Comparison of ENCODE assay signal across 8 cellular contexts in the genomic region with DNA sequence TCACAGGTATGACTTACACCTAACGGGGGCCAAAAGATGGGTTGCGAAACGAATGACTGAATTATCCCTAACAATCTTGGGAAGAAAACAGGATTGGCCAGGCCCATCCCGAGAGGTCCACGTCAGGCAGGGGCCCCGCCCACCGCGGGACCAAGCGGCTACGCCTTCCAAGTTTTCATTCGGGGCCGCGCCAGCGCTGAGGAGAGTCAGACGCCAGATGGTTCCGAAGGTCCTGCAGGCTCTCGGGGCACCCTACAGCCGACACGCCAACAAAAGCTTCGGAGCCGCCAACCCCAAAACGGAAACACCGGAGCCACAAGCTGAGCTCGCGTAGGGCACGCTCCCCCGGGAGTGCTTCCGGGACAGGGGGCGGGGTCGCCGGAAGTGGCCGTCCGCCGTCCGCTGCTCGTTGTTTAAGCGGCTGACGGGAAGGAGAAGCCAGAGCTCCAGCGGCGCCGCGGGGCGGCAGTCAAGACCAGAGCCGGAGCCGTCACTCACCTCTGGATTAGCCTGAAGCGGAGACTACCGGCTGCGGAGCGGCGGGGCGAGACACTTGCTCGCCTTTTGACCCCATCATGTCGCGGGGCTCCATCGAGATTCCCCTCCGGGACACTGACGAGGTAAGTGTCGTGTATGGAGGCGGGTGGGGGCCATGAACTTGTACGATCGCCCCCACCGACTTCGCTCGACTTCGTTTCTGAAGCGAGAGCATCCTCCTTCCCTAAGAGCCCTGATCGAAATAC. TPM values are rescaled to one million over a fixed set of nuclear protein-coding genes. Genes with fewer than 3 reads are reported as not detected.
A peak's percentile ranks its signal among the peaks of the same experiment; 100 is the strongest.
DNase-seq lines count a peak whose midpoint lies in the region; ATAC-seq and TF ChIP-seq lines count a peak whose summit lies in the region.

CTR9 (plus strand) TSS at position 409 of the 743 bp plus-strand sequence; CDS start at position 576, 167 bp downstream.

- H3K9me3 Mint-ChIP-seq in Calu3 (ENCODE audit: low read depth, unreplicated experiment): no peaks in the 10 kb centered on the region
- no peaks in the 10 kb centered on the region for H3K9me3 Mint-ChIP-seq in activated CD8-positive, alpha-beta memory T cell treated with anti-CD3 and anti-CD28 coated beads, Interleukin-2, amount 10 ng/mL, durations not matched to agents 7 days and 5 days (ENCODE audit: low read depth)

- no peak within 1 kb of the TSS for H4K5ac ChIP-seq in mesendoderm (ENCODE audit: low read length)

- no peak within 1 kb of the TSS for H4K8ac ChIP-seq in mesendoderm (ENCODE audit: low read depth, low read length)

- H3K56ac ChIP-seq in mesendoderm (ENCODE audit: low read length): peak within 1 kb of the TSS; percentile 95

- H3K79me2 ChIP-seq in mesendoderm (ENCODE audit: control insufficient read depth, insufficient read depth, low read length): peaks cover 9% of the 10 kb centered on the region

- H3K4ac ChIP-seq in mesendoderm (ENCODE audit: low read depth, low read length): peak within 1 kb of the TSS; percentile 17

- peak; percentile 93 for ATAC-seq in GM21381 (IDR thresholded peaks at IDR 0.05; ENCODE audit: unreplicated experiment)
- peak; percentile 92 for ATAC-seq in activated CD8-positive, alpha-beta memory T cell treated with anti-CD3 and anti-CD28 coated beads, Interleukin-2, amount 10 ng/mL, durations not matched to agents 7 days and 5 days

- no peak within 1 kb of the TSS for H2BK120ac ChIP-seq in mesendoderm (ENCODE audit: low read depth, low read length)

- H3K36me3 ChIP-seq in HUES48 (ENCODE audit: control insufficient read depth, insufficient read depth, low read length): peaks cover 31% of the 10 kb centered on the region
- H3K36me3 ChIP-seq in NT2/D1 (ENCODE audit: insufficient read depth, insufficient read length, low read length): peaks cover 33% of the 10 kb centered on the region
- H3K36me3 ChIP-seq in endocrine pancreas (ENCODE audit: control insufficient read depth, insufficient read depth, low read length): no peaks in the 10 kb centered on the region
- no peaks in the 10 kb centered on the region for H3K36me3 ChIP-seq in mesendoderm (ENCODE audit: control insufficient read depth, insufficient read depth, low read length)

- CTCF ChIA-PET in Calu3 (lab: Charles Lee): interaction anchor here (0.6 to 1.4 kb wide), 5 partner anchors 14 to 485 kb away, joined by 3 to 6 read pairs (median 3); partner anchors contain the start of gene EIF4G2
- CTCF ChIA-PET in activated CD8-positive, alpha-beta memory T cell treated with anti-CD3 and anti-CD28 coated beads, Interleukin-2, amount 10 ng/mL, durations not matched to agents 7 days and 5 days (lab: Charles Lee): interaction anchor here (0.7 to 2.2 kb wide), 9 partner anchors 9 to 450 kb away, joined by 3 to 10 read pairs (median 5); partner anchors contain the start of genes RNF141 and ZBED5

- H3K9me3 ChIP-seq in HUES48 (ENCODE audit: control insufficient read depth, insufficient read depth, low read length): no peaks in the 10 kb centered on the region
- H3K9me3 ChIP-seq in NT2/D1 (ENCODE audit: insufficient read depth, low read length): no peaks in the 10 kb centered on the region
- H3K9me3 ChIP-seq in endocrine pancreas (ENCODE audit: control insufficient read depth, low read length): no peaks in the 10 kb centered on the region

- peaks cover 26% of the 10 kb centered on the region for H3K36me3 Mint-ChIP-seq in Calu3 (ENCODE audit: insufficient read depth, unreplicated experiment)
- peaks cover 12% of the 10 kb centered on the region for H3K36me3 Mint-ChIP-seq in activated CD8-positive, alpha-beta memory T cell treated with anti-CD3 and anti-CD28 coated beads, Interleukin-2, amount 10 ng/mL, durations not matched to agents 7 days and 5 days

- H3K79me1 ChIP-seq in mesendoderm (ENCODE audit: low read length): peaks cover 2% of the 10 kb centered on the region

- H3K18ac ChIP-seq in mesendoderm (ENCODE audit: low read length): peak within 1 kb of the TSS; percentile 24

- WGBS in mesendoderm (ENCODE audit: extremely low coverage, insufficient coverage, low lambda C conversion rate): no CpG with 5 or more reads among the region's 67 CpGs

- peak within 1 kb of the TSS; percentile 81 for H3K23ac ChIP-seq in mesendoderm (ENCODE audit: low read length)

- peak within 1 kb of the TSS; percentile 82 for H3K4me2 ChIP-seq in mesendoderm (ENCODE audit: low read length)

- DNase-seq in Calu3: peak; percentile 95
- peak; percentile 85 for DNase-seq in NT2/D1 (ENCODE audit: low read depth, low spot score)
- peak; percentile 96 for DNase-seq in activated CD8-positive, alpha-beta memory T cell treated with anti-CD3 and anti-CD28 coated beads, Interleukin-2, amount 10 ng/mL, durations not matched to agents 7 days and 5 days
- peak; percentile 96 for DNase-seq in mesendoderm
- peak; percentile 87 for DNase-seq in stimulated activated CD8-positive, alpha-beta memory T cell treated with anti-CD3 and anti-CD28 coated beads, Interleukin-15, amount 100 ng/mL, for 24 hours (ENCODE audit: low read depth)

- H3K4me3 Mint-ChIP-seq in Calu3 (ENCODE audit: low read depth, unreplicated experiment): peak within 1 kb of the TSS; percentile 94
- peak within 1 kb of the TSS; percentile 91 for H3K4me3 Mint-ChIP-seq in activated CD8-positive, alpha-beta memory T cell treated with anti-CD3 and anti-CD28 coated beads, Interleukin-2, amount 10 ng/mL, durations not matched to agents 7 days and 5 days

- intact Hi-C loops in Calu3 (cut with micrococcal nuclease; ENCODE audit: unreplicated experiment): no loop called here

- no peak within 1 kb of the TSS for H2AK5ac ChIP-seq in mesendoderm (ENCODE audit: low read length)

- peak within 1 kb of the TSS; percentile 87 for H3K27ac Mint-ChIP-seq in Calu3 (ENCODE audit: unreplicated experiment)
- peak within 1 kb of the TSS; percentile 92 for H3K27ac Mint-ChIP-seq in activated CD8-positive, alpha-beta memory T cell treated with anti-CD3 and anti-CD28 coated beads, Interleukin-2, amount 10 ng/mL, durations not matched to agents 7 days and 5 days

- H3K4me3 ChIP-seq in HUES48 (ENCODE audit: low read depth, low read length): peak within 1 kb of the TSS; percentile 97
- H3K4me3 ChIP-seq in NT2/D1 (ENCODE audit: insufficient read length, low read depth): peak within 1 kb of the TSS; percentile 80
- peak within 1 kb of the TSS; percentile 93 for H3K4me3 ChIP-seq in endocrine pancreas (ENCODE audit: control insufficient read depth, insufficient read depth, low read length)
- H3K4me3 ChIP-seq in mesendoderm (ENCODE audit: low read length): peak within 1 kb of the TSS; percentile 76

- H2BK5ac ChIP-seq in mesendoderm (ENCODE audit: low read length): peak within 1 kb of the TSS; percentile 61

- TSS peak; percentile 85 for BruUV-seq in Calu3 (replicated peaks; lab: Mats Ljungman, UMichigan)

- no peak for TF ChIP-seq CTCF in Calu3 (IDR thresholded peaks at IDR 0.05; ENCODE audit: unreplicated experiment)

- no peaks in the 10 kb centered on the region for H3K27me3 Mint-ChIP-seq in Calu3 (ENCODE audit: unreplicated experiment)
- H3K27me3 Mint-ChIP-seq in activated CD8-positive, alpha-beta memory T cell treated with anti-CD3 and anti-CD28 coated beads, Interleukin-2, amount 10 ng/mL, durations not matched to agents 7 days and 5 days: no peaks in the 10 kb centered on the region

- H2BK15ac ChIP-seq in mesendoderm (replicated peaks; ENCODE audit: low read depth): no peak within 1 kb of the TSS

- peaks cover 19% of the 10 kb centered on the region for H3K4me1 Mint-ChIP-seq in Calu3 (ENCODE audit: low read depth, unreplicated experiment)
- peaks cover 29% of the 10 kb centered on the region for H3K4me1 Mint-ChIP-seq in activated CD8-positive, alpha-beta memory T cell treated with anti-CD3 and anti-CD28 coated beads, Interleukin-2, amount 10 ng/mL, durations not matched to agents 7 days and 5 days

- H3K9ac ChIP-seq in HUES48 (ENCODE audit: low read depth, low read length) (peak within 1 kb of the TSS; percentile 84), NT2/D1 (ENCODE audit: insufficient read length, low read depth) (peak within 1 kb of the TSS; percentile 92), endocrine pancreas (ENCODE audit: control insufficient read depth, insufficient read depth, low read length) (peak within 1 kb of the TSS; percentile 95), mesendoderm (ENCODE audit: low read length) (peak within 1 kb of the TSS; percentile 71)

- H3K4me1 ChIP-seq in HUES48 (ENCODE audit: control insufficient read depth, insufficient read depth, low read length) (peaks cover 5% of the 10 kb centered on the region; the same call in 1 of the 2 replicates), NT2/D1 (ENCODE audit: insufficient read depth, insufficient read length) (no peaks in the 10 kb centered on the region), endocrine pancreas (ENCODE audit: control insufficient read depth, insufficient read depth, low read length) (peaks cover 12% of the 10 kb centered on the region), mesendoderm (ENCODE audit: control insufficient read depth, low read depth, low read length) (peaks cover 2% of the 10 kb centered on the region)

- H3K27ac ChIP-seq in HUES48 (ENCODE audit: low read depth, low read length) (peak within 1 kb of the TSS; percentile 99), mesendoderm (ENCODE audit: low read depth, low read length) (peak within 1 kb of the TSS; percentile 93)

- H3K27me3 ChIP-seq in HUES48 (ENCODE audit: control insufficient read depth, insufficient read depth, low read length): no peaks in the 10 kb centered on the region
- no peaks in the 10 kb centered on the region for H3K27me3 ChIP-seq in NT2/D1 (ENCODE audit: insufficient read depth, insufficient read length)
- no peaks in the 10 kb centered on the region for H3K27me3 ChIP-seq in endocrine pancreas (ENCODE audit: control insufficient read depth, insufficient read depth, low read length)
- no peaks in the 10 kb centered on the region for H3K27me3 ChIP-seq in mesendoderm (ENCODE audit: insufficient read depth, low read length, poor library complexity)

RNA-seq across cellular contexts. Expression of gene CTR9, which starts in this region (rescaled TPM):
- 31.4 and 34.0 TPM in 2 replicates for total RNA-seq in Calu3 (2022)
- total RNA-seq in activated CD8-positive, alpha-beta memory T cell treated with anti-CD3 and anti-CD28 coated beads, Interleukin-2, amount 10 ng/mL, durations not matched to agents 7 days and 5 days: 10 to 100 TPM; 33.9 to 44.6 TPM
- 26.4 TPM for polyA plus RNA-seq in mesendoderm (2013, experiment 1 of 2)
- polyA plus RNA-seq in mesendoderm (2013, experiment 2 of 2): 26.8 TPM

Comparison
In these comparisons a context has a peak if more than half of its experiments do, and no peak if none do; other contexts are left out.
1. Peak in every context shown above with its lines: DNase-seq, ATAC-seq, H3K4me3 ChIP-seq and H3K27ac ChIP-seq.